In genomic region chr12:108091351-108091750, GRCh38 we compare ENCODE assay signal across 1 cellular context.
TF ChIP-seq lines count a peak whose summit lies in the region.

No MANE protein-coding gene starts in this region.

TF ChIP-seq in H1, 55 proteins besides CTCF, POLR2A, EP300 and RAD21 (continued from another document):
- TF ChIP-seq SAP30 (IDR thresholded peaks at IDR 0.05; ENCODE audit: insufficient read depth, insufficient replicate concordance, low read length): no peak
